In the genomic region with DNA sequence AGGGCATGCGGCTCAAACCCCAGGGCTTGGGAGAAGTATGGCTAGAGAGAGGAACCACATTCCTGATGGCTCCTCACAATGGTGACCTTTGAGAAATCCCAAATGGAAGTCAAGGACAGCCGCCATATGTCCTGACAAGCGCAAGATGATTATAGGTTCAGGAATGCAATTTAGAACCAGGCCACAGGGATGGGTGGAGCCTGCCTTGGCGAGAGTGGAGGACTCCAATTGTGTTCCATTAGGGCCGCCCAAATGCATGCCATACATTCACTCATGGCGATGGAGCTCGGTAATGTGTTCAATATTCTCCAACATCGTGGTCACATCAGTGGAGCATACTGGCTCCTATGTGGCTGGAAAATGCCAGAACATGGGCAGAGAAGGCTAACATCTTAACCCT, we compare ENCODE assay signal across 15 cellular contexts.
A peak's percentile ranks its signal among the peaks of the same experiment; 100 is the strongest.
DNase-seq lines count a peak whose midpoint lies in the region; TF ChIP-seq lines count a peak whose summit lies in the region.
"Had no signal": no experiment of that assay in that cellular context is flagged by ENCODE, and none has a peak within 500 bp of the region (broad histone marks: within the 10 kb centered on the region; RNA-seq: fewer than 3 reads in every experiment).

No MANE protein-coding gene starts in this region.

- no peak for TF ChIP-seq CTCF in fibroblast of the aortic adventitia (IDR thresholded peaks at IDR 0.05; ENCODE audit: insufficient read depth, low read length)

- DNase-seq in COLO829 (ENCODE audit: low spot score) (peak; percentile 24), HS-27A (ENCODE audit: low read depth) (peak; percentile 4), fibroblast of the aortic adventitia (ENCODE audit: low read depth) (peak; percentile 14), UCSD-AML1 (lab: John Stamatoyannopoulos, UW; ENCODE audit: unreplicated experiment) (no peak), SK-N-DZ (ENCODE audit: low spot score) (no peak)
- no peak for DNase-seq in activated naive CD4-positive, alpha-beta T cell treated with anti-CD3 and anti-CD28 coated beads, Interleukin-2, amount 50 U/mL, for 16 hours
- DNase-seq: ACHN; CD8-positive, alpha-beta T cell; COR-L47; DMS 273 treated with DMSO at 0.1 percent for 48 hours; DMS53; DND-41; HCEC 1CT had no signal

- H3K4me3 ChIP-seq in fibroblast of the aortic adventitia (ENCODE audit: low read depth, low read length), result no peak overlapping the region
- H3K4me3 ChIP-seq: BLaER1, GM23338 had no signal

Comparison
In these comparisons a context has a peak if more than half of its experiments do, and no peak if none do; other contexts are left out.
1. DNase-seq: peak in COLO829 (single experiment), HS-27A (single experiment) and fibroblast of the aortic adventitia (single experiment); none in activated naive CD4-positive, alpha-beta T cell treated with anti-CD3 and anti-CD28 coated beads, Interleukin-2, amount 50 U/mL, for 16 hours (single experiment), UCSD-AML1 (single experiment) and SK-N-DZ (single experiment).